In genomic region chr4:86934772-86935498, GRCh38 we compare ENCODE assay signal across 1 cellular context.
TF ChIP-seq lines count a peak whose summit lies in the region.

Gene AFF1 (plus strand): TSS chr4:86935011. CDS start chr4:86948534, 13,523 bp downstream.

TF ChIP-seq in HepG2, 621 proteins besides CTCF, POLR2A, EP300 and RAD21 (continued from another document and continues in another):
- TF ChIP-seq KIAA2018 (CRISPR knock-in tag; IDR thresholded peaks at IDR 0.05; ENCODE audit: borderline replicate concordance), result no peak
- peak; percentile 12 for TF ChIP-seq DRAP1 (CRISPR knock-in tag; IDR thresholded peaks at IDR 0.05)
- no peak for TF ChIP-seq DNMT3B (CRISPR knock-in tag; conservative IDR thresholded peaks at IDR 0.05)
- peak; percentile 87 for TF ChIP-seq ZNF329 (CRISPR knock-in tag; IDR thresholded peaks at IDR 0.05; ENCODE audit: low read depth)
- TF ChIP-seq MBD4 (IDR thresholded peaks at IDR 0.05; ENCODE audit: borderline replicate concordance, low read length), result no peak
- TF ChIP-seq ZNF598 (CRISPR knock-in tag; IDR thresholded peaks at IDR 0.05; ENCODE audit: borderline replicate concordance), result no peak
- no peak for TF ChIP-seq PRPF4 (IDR thresholded peaks at IDR 0.05; ENCODE audit: low read depth, low read length, poor library complexity, severe bottlenecking)
- TF ChIP-seq HNF1B (CRISPR knock-in tag; IDR thresholded peaks at IDR 0.05), result no peak
- no peak for TF ChIP-seq ZNF703 (CRISPR knock-in tag; IDR thresholded peaks at IDR 0.05; ENCODE audit: borderline replicate concordance)
- TF ChIP-seq ZNF431 (CRISPR knock-in tag; IDR thresholded peaks at IDR 0.05; ENCODE audit: borderline replicate concordance, low read depth), result peak; percentile 56
- TF ChIP-seq ZNF383 (CRISPR knock-in tag; IDR thresholded peaks at IDR 0.05; ENCODE audit: borderline replicate concordance), result no peak
- TF ChIP-seq NR3C1 (CRISPR knock-in tag; IDR thresholded peaks at IDR 0.05), result no peak
- peak; percentile 51; the same call in 1 of the 2 replicates for TF ChIP-seq GATA4 (IDR thresholded peaks at IDR 0.05; ENCODE audit: borderline replicate concordance, low read depth)
- TF ChIP-seq ZBTB21 (CRISPR knock-in tag; IDR thresholded peaks at IDR 0.05), result no peak
- no peak for TF ChIP-seq ZFP36 (IDR thresholded peaks at IDR 0.05; ENCODE audit: borderline replicate concordance, low read depth, low read length, partially characterized antibody)
- TF ChIP-seq FOXO1 (CRISPR knock-in tag; IDR thresholded peaks at IDR 0.05), result peak; percentile 10; the same call in 1 of the 2 replicates
- peak; percentile 73; the same call in 1 of the 2 replicates for TF ChIP-seq TFDP1 (CRISPR knock-in tag; IDR thresholded peaks at IDR 0.05; ENCODE audit: borderline replicate concordance)
- no peak for TF ChIP-seq PLSCR1 (CRISPR knock-in tag; IDR thresholded peaks at IDR 0.05; ENCODE audit: borderline replicate concordance)
- peak; percentile 55; the same call in 1 of the 2 replicates for TF ChIP-seq BORCS8-MEF2B (CRISPR knock-in tag; IDR thresholded peaks at IDR 0.05)
- peak; percentile 7; the same call in 1 of the 2 replicates for TF ChIP-seq ZBTB33 (CRISPR knock-in tag; IDR thresholded peaks at IDR 0.05)
- TF ChIP-seq ZNF780A (CRISPR knock-in tag; IDR thresholded peaks at IDR 0.05), result peak; percentile 51; the same call in 1 of the 2 replicates
- no peak for TF ChIP-seq MAFK (conservative IDR thresholded peaks at IDR 0.05 in 1 of 2, IDR thresholded peaks at IDR 0.05 in 1 of 2; ENCODE audit: low read length in 2 of 2)
- TF ChIP-seq ZNF674 (CRISPR knock-in tag; IDR thresholded peaks at IDR 0.05; ENCODE audit: low read depth), result no peak
- peak; percentile 69 for TF ChIP-seq PHF20 (CRISPR knock-in tag; IDR thresholded peaks at IDR 0.05)
- TF ChIP-seq FOXP1 (IDR thresholded peaks at IDR 0.05), result no peak
- no peak for TF ChIP-seq FOXP1 (CRISPR knock-in tag; IDR thresholded peaks at IDR 0.05)
- no peak for TF ChIP-seq U2AF2 (IDR thresholded peaks at IDR 0.05; ENCODE audit: low read depth, low read length)
- no peak for TF ChIP-seq JUNB (CRISPR knock-in tag; IDR thresholded peaks at IDR 0.05; ENCODE audit: borderline replicate concordance)
- TF ChIP-seq ZNF746 (CRISPR knock-in tag; IDR thresholded peaks at IDR 0.05), result peak; percentile 73
- 0 out of 2 replicates have a peak, but pooled peaks have one; percentile 29 for TF ChIP-seq HBP1 (CRISPR knock-in tag; IDR thresholded peaks at IDR 0.05; ENCODE audit: low read depth)
- TF ChIP-seq HNRNPK (IDR thresholded peaks at IDR 0.05; ENCODE audit: low read depth, low read length, poor library complexity, severe bottlenecking), result no peak
- peak; percentile 68 for TF ChIP-seq ZFY (CRISPR knock-in tag; IDR thresholded peaks at IDR 0.05)
- peak; percentile 76 for TF ChIP-seq TBX2 (CRISPR knock-in tag; IDR thresholded peaks at IDR 0.05; ENCODE audit: borderline replicate concordance)
- TF ChIP-seq KLF16 (CRISPR knock-in tag; IDR thresholded peaks at IDR 0.05), result peak in 1 of 2 experiments; percentile 53; a peak in 1 of 4 replicates
- TF ChIP-seq ZNF468 (CRISPR knock-in tag; IDR thresholded peaks at IDR 0.05), result no peak
- no peak for TF ChIP-seq NONO (IDR thresholded peaks at IDR 0.05)
- TF ChIP-seq NONO (CRISPR knock-in tag; conservative IDR thresholded peaks at IDR 0.05), result peak; percentile 93
- no peak; the same call in 1 of the 2 replicates for TF ChIP-seq ZHX2 (IDR thresholded peaks at IDR 0.05; ENCODE audit: low read depth)
- 0 out of 2 replicates have a peak, but pooled peaks have one; percentile 57 for TF ChIP-seq ZHX2 (CRISPR knock-in tag; IDR thresholded peaks at IDR 0.05; ENCODE audit: borderline replicate concordance)
- TF ChIP-seq KLF6 (CRISPR knock-in tag; IDR thresholded peaks at IDR 0.05), result peak; percentile 35; the same call in 1 of the 2 replicates
